In genomic region chr1:205805082-205805711, GRCh38 we compare ENCODE assay signal across 15 cellular contexts. TPM values are rescaled to one million over a fixed set of nuclear protein-coding genes. Genes with fewer than 3 reads are reported as not detected.
DNase-seq lines count a peak whose midpoint lies in the region; ATAC-seq, FAIRE-seq and TF ChIP-seq lines count a peak whose summit lies in the region.
"Had no signal": no experiment of that assay in that cellular context is flagged by ENCODE, and none has a peak within 500 bp of the region (broad histone marks: within the 10 kb centered on the region; RNA-seq: fewer than 3 reads in every experiment).

No MANE protein-coding gene starts in this region.

- FAIRE-seq in kidney (lab: Jason Lieb, UNC) = no peak
- FAIRE-seq: A204.1, G401.6, small intestine had no signal

- peaks cover 44% of the 10 kb centered on the region for H3K36me3 Mint-ChIP-seq in activated CD4-positive, alpha-beta T cell treated with anti-CD3 and anti-CD28 coated beads for 36 hours (ENCODE audit: low read depth)
- peaks cover 10% of the 10 kb centered on the region for H3K36me3 Mint-ChIP-seq in activated CD8-positive, alpha-beta T cell treated with anti-CD3 and anti-CD28 coated beads, Interleukin-2, amount 10 ng/mL, durations not matched to agents 7 days and 5 days (ENCODE audit: low read depth)
- H3K36me3 Mint-ChIP-seq in effector memory CD8-positive, alpha-beta T cell (ENCODE audit: insufficient read depth) = peaks cover 35% of the 10 kb centered on the region
- H3K36me3 Mint-ChIP-seq in stimulated activated memory B cell treated with anti-CD40 and anti-IgM and Interleukin-4, amounts not matched to agents 10 μg/mL and 1 μg/mL and 100 μg/mL, for 72 hours = peaks cover 62% of the 10 kb centered on the region

- intact Hi-C loops in activated CD4-positive, alpha-beta T cell treated with anti-CD3 and anti-CD28 coated beads for 36 hours (cut with DNase I, micrococcal nuclease) = no loop called here
- intact Hi-C loops in kidney (cut with DNase I) = no loop called here

- no peaks in the 10 kb centered on the region for H3K27me3 Mint-ChIP-seq in activated CD4-positive, alpha-beta T cell treated with anti-CD3 and anti-CD28 coated beads for 36 hours
- H3K27me3 Mint-ChIP-seq in activated CD8-positive, alpha-beta T cell treated with anti-CD3 and anti-CD28 coated beads, Interleukin-2, amount 10 ng/mL, durations not matched to agents 7 days and 5 days (ENCODE audit: low read depth) = no peaks in the 10 kb centered on the region
- H3K27me3 Mint-ChIP-seq in effector memory CD8-positive, alpha-beta T cell = no peaks in the 10 kb centered on the region
- no peaks in the 10 kb centered on the region for H3K27me3 Mint-ChIP-seq in stimulated activated memory B cell treated with anti-CD40 and anti-IgM and Interleukin-4, amounts not matched to agents 10 μg/mL and 1 μg/mL and 100 μg/mL, for 72 hours

- H3K27ac ChIP-seq in kidney (ENCODE audit: low read depth in 2 of 2, low read length in 2 of 2) = no peak overlapping the region
- H3K27ac ChIP-seq: transverse colon had no signal

- peaks cover 0 to 5% of the 10 kb centered on the region in 2 donors for H3K36me3 ChIP-seq in kidney (ENCODE audit: control insufficient read depth in 1 of 2, insufficient read depth in 2 of 2, low read length in 2 of 2)
- H3K36me3 ChIP-seq: transverse colon had no signal

- TF ChIP-seq CTCF in kidney (IDR thresholded peaks at IDR 0.05; ENCODE audit: borderline replicate concordance, extremely low read depth, insufficient read depth) = no peak

- ATAC-seq in activated CD4-positive, alpha-beta T cell treated with anti-CD3 and anti-CD28 coated beads for 36 hours = peak; percentile 86
- ATAC-seq in activated CD8-positive, alpha-beta T cell treated with anti-CD3 and anti-CD28 coated beads, Interleukin-2, amount 10 ng/mL, durations not matched to agents 7 days and 5 days = peak; percentile 47
- peak; percentile 56 for ATAC-seq in effector memory CD8-positive, alpha-beta T cell (replicated peaks)
- ATAC-seq in stimulated activated memory B cell treated with anti-CD40 and anti-IgM and Interleukin-4, amounts not matched to agents 10 μg/mL and 1 μg/mL and 100 μg/mL, for 72 hours = peak; percentile 58

- peak; percentile 81 for DNase-seq in activated CD4-positive, alpha-beta T cell treated with anti-CD3 and anti-CD28 coated beads for 36 hours
- DNase-seq in activated CD4-positive, alpha-beta T cell treated with anti-CD3 and anti-CD28 coated beads, Interleukin-2, amount 50 U/mL, for 1 hour = no peak
- DNase-seq in activated CD8-positive, alpha-beta T cell treated with anti-CD3 and anti-CD28 coated beads, Interleukin-2, amount 10 ng/mL, durations not matched to agents 7 days and 5 days = peak; percentile 30
- no peak for DNase-seq in effector memory CD8-positive, alpha-beta T cell
- DNase-seq in kidney (no peak), GM19240 (ENCODE audit: insufficient read length, low spot score) (no peak), HuH-7 (ENCODE audit: low spot score) (no peak)
- DNase-seq: NCI-H2029 treated with DMSO at 0.1 percent for 48 hours, RPMI8226, small intestine, transverse colon had no signal

- POLR2A ChIA-PET in activated CD4-positive, alpha-beta T cell treated with anti-CD3 and anti-CD28 coated beads for 36 hours (lab: Charles Lee) = interaction anchor here (1.1 kb wide), 1 partner anchor 8 kb away, joined by 4 read pairs; the partner anchor contains the start of gene SLC41A1
- POLR2A ChIA-PET in activated CD8-positive, alpha-beta T cell treated with anti-CD3 and anti-CD28 coated beads, Interleukin-2, amount 10 ng/mL, durations not matched to agents 7 days and 5 days (lab: Charles Lee) = interaction anchor here (0.8 to 1.3 kb wide), 4 partner anchors 9 to 172 kb away, joined by 3 read pairs; no protein-coding TSS in a partner anchor

- H3K4me1 Mint-ChIP-seq in activated CD4-positive, alpha-beta T cell treated with anti-CD3 and anti-CD28 coated beads for 36 hours = peaks cover 61% of the 10 kb centered on the region
- H3K4me1 Mint-ChIP-seq in activated CD8-positive, alpha-beta T cell treated with anti-CD3 and anti-CD28 coated beads, Interleukin-2, amount 10 ng/mL, durations not matched to agents 7 days and 5 days (ENCODE audit: low read depth) = peaks cover 38% of the 10 kb centered on the region
- H3K4me1 Mint-ChIP-seq in effector memory CD8-positive, alpha-beta T cell (ENCODE audit: low read depth in 2 of 2) = peaks cover 64 to 68% of the 10 kb centered on the region in 2 donors
- peaks cover 62% of the 10 kb centered on the region for H3K4me1 Mint-ChIP-seq in stimulated activated memory B cell treated with anti-CD40 and anti-IgM and Interleukin-4, amounts not matched to agents 10 μg/mL and 1 μg/mL and 100 μg/mL, for 72 hours

- no peak overlapping the region for H3K9ac ChIP-seq in kidney (ENCODE audit: low read length in 2 of 2)

- H3K4me3 Mint-ChIP-seq in activated CD4-positive, alpha-beta T cell treated with anti-CD3 and anti-CD28 coated beads for 36 hours = peak overlapping the region; percentile 62
- H3K4me3 Mint-ChIP-seq in activated CD8-positive, alpha-beta T cell treated with anti-CD3 and anti-CD28 coated beads, Interleukin-2, amount 10 ng/mL, durations not matched to agents 7 days and 5 days = peak overlapping the region; percentile 23
- H3K4me3 Mint-ChIP-seq in effector memory CD8-positive, alpha-beta T cell = peak overlapping the region; percentile 44 to 50
- H3K4me3 Mint-ChIP-seq in stimulated activated memory B cell treated with anti-CD40 and anti-IgM and Interleukin-4, amounts not matched to agents 10 μg/mL and 1 μg/mL and 100 μg/mL, for 72 hours = peak overlapping the region; percentile 56

- no peak overlapping the region for H3K4me3 ChIP-seq in kidney (ENCODE audit: low read length in 2 of 2)
- H3K4me3 ChIP-seq: transverse colon had no signal

- H3K9me3 Mint-ChIP-seq in activated CD4-positive, alpha-beta T cell treated with anti-CD3 and anti-CD28 coated beads for 36 hours (ENCODE audit: low read depth) = no peaks in the 10 kb centered on the region
- H3K9me3 Mint-ChIP-seq in activated CD8-positive, alpha-beta T cell treated with anti-CD3 and anti-CD28 coated beads, Interleukin-2, amount 10 ng/mL, durations not matched to agents 7 days and 5 days (ENCODE audit: insufficient read depth) = no peaks in the 10 kb centered on the region
- H3K9me3 Mint-ChIP-seq in effector memory CD8-positive, alpha-beta T cell = no peaks in the 10 kb centered on the region
- H3K9me3 Mint-ChIP-seq in stimulated activated memory B cell treated with anti-CD40 and anti-IgM and Interleukin-4, amounts not matched to agents 10 μg/mL and 1 μg/mL and 100 μg/mL, for 72 hours = no peaks in the 10 kb centered on the region

- peaks cover 17 to 22% of the 10 kb centered on the region in 2 donors for H3K4me1 ChIP-seq in kidney (ENCODE audit: control insufficient read depth in 1 of 2, insufficient read depth in 1 of 2, low read depth in 1 of 2, low read length in 2 of 2)

- peak overlapping the region; percentile 93 for H3K27ac Mint-ChIP-seq in activated CD4-positive, alpha-beta T cell treated with anti-CD3 and anti-CD28 coated beads for 36 hours
- H3K27ac Mint-ChIP-seq in activated CD8-positive, alpha-beta T cell treated with anti-CD3 and anti-CD28 coated beads, Interleukin-2, amount 10 ng/mL, durations not matched to agents 7 days and 5 days = peak overlapping the region; percentile 70
- peak overlapping the region; percentile 77 to 86 for H3K27ac Mint-ChIP-seq in effector memory CD8-positive, alpha-beta T cell
- peak overlapping the region; percentile 73 for H3K27ac Mint-ChIP-seq in stimulated activated memory B cell treated with anti-CD40 and anti-IgM and Interleukin-4, amounts not matched to agents 10 μg/mL and 1 μg/mL and 100 μg/mL, for 72 hours

- CTCF ChIA-PET in activated CD4-positive, alpha-beta T cell treated with anti-CD3 and anti-CD28 coated beads for 36 hours (lab: Charles Lee) = interaction anchor here (0.6 to 2.3 kb wide), 15 partner anchors 10 to 235 kb away, joined by 3 to 11 read pairs (median 3); no protein-coding TSS in a partner anchor
- CTCF ChIA-PET in activated CD8-positive, alpha-beta T cell treated with anti-CD3 and anti-CD28 coated beads, Interleukin-2, amount 10 ng/mL, durations not matched to agents 7 days and 5 days (lab: Charles Lee) = interaction anchor here (0.7 to 2.7 kb wide), 15 partner anchors 8 to 179 kb away, joined by 3 to 22 read pairs (median 3); partner anchors contain the start of gene SLC41A1

- no peaks in the 10 kb centered on the region for H3K9me3 ChIP-seq in kidney (ENCODE audit: control insufficient read depth in 1 of 2, low read length in 2 of 2)
- H3K9me3 ChIP-seq: transverse colon had no signal

RNA-seq across cellular contexts. Expression of gene SLC41A1, which starts 7.8 kb away (rescaled TPM):
- total RNA-seq in activated CD4-positive, alpha-beta T cell treated with anti-CD3 and anti-CD28 coated beads for 36 hours = 10 to 100 TPM; 34.4 to 41.5 TPM
- 10 to 100 TPM in 1 of 2 experiments, 1 to 10 TPM in 1; 8.9 to 10.1 TPM for total RNA-seq in activated CD8-positive, alpha-beta T cell treated with anti-CD3 and anti-CD28 coated beads, Interleukin-2, amount 10 ng/mL, durations not matched to agents 7 days and 5 days
- total RNA-seq in kidney = 19.1 TPM
- 20.9 TPM for polyA plus RNA-seq in kidney (ENCODE audit: insufficient read depth, low read depth, low replicate concordance)

RNA-seq across cellular contexts. Expression of gene RAB29, which starts 29.9 kb away (rescaled TPM):
- 10 to 100 TPM; 29.3 to 29.4 TPM for total RNA-seq in activated CD4-positive, alpha-beta T cell treated with anti-CD3 and anti-CD28 coated beads for 36 hours
- total RNA-seq in activated CD8-positive, alpha-beta T cell treated with anti-CD3 and anti-CD28 coated beads, Interleukin-2, amount 10 ng/mL, durations not matched to agents 7 days and 5 days = 10 to 100 TPM; 42.5 to 42.7 TPM
- total RNA-seq in kidney = 25.9 TPM
- polyA plus RNA-seq in kidney (ENCODE audit: insufficient read depth, low read depth, low replicate concordance) = 52.4 TPM

RNA-seq across cellular contexts. Expression of gene PM20D1, which starts 44.7 kb away (rescaled TPM):
- total RNA-seq in activated CD4-positive, alpha-beta T cell treated with anti-CD3 and anti-CD28 coated beads for 36 hours = under 1 TPM; 0.34 to 0.58 TPM
- under 1 TPM; 0.16 to 0.55 TPM for total RNA-seq in activated CD8-positive, alpha-beta T cell treated with anti-CD3 and anti-CD28 coated beads, Interleukin-2, amount 10 ng/mL, durations not matched to agents 7 days and 5 days
- 0.69 TPM for total RNA-seq in kidney
- polyA plus RNA-seq in kidney (ENCODE audit: insufficient read depth, low read depth, low replicate concordance) = 1.6 TPM
- total RNA-seq: glomerular endothelial cell, transverse colon had no signal

RNA-seq across cellular contexts. Expression of gene NUCKS1, which starts 55.2 kb away (rescaled TPM):
- 100 to 1,000 TPM; 189 to 260 TPM for total RNA-seq in activated CD4-positive, alpha-beta T cell treated with anti-CD3 and anti-CD28 coated beads for 36 hours
- 100 to 1,000 TPM; 236 to 237 TPM for total RNA-seq in activated CD8-positive, alpha-beta T cell treated with anti-CD3 and anti-CD28 coated beads, Interleukin-2, amount 10 ng/mL, durations not matched to agents 7 days and 5 days
- total RNA-seq in kidney = 182 TPM
- 101 TPM for polyA plus RNA-seq in kidney (ENCODE audit: insufficient read depth, low read depth, low replicate concordance)

Comparison
In these comparisons a context has a peak if more than half of its experiments do, and no peak if none do; other contexts are left out.
1. DNase-seq: peak in activated CD4-positive, alpha-beta T cell treated with anti-CD3 and anti-CD28 coated beads for 36 hours (single experiment) and activated CD8-positive, alpha-beta T cell treated with anti-CD3 and anti-CD28 coated beads, Interleukin-2, amount 10 ng/mL, durations not matched to agents 7 days and 5 days (single experiment); none in activated CD4-positive, alpha-beta T cell treated with anti-CD3 and anti-CD28 coated beads, Interleukin-2, amount 50 U/mL, for 1 hour (single experiment), effector memory CD8-positive, alpha-beta T cell (0 of 3), kidney (single experiment), GM19240 (single experiment) and HuH-7 (single experiment).
2. Peak in every context shown above with its lines, with median percentiles within 50 percentile points of each other: ATAC-seq, H3K27ac Mint-ChIP-seq and H3K4me3 Mint-ChIP-seq.